Comparison of ENCODE assay signal across 11 cellular contexts in the genomic region with DNA sequence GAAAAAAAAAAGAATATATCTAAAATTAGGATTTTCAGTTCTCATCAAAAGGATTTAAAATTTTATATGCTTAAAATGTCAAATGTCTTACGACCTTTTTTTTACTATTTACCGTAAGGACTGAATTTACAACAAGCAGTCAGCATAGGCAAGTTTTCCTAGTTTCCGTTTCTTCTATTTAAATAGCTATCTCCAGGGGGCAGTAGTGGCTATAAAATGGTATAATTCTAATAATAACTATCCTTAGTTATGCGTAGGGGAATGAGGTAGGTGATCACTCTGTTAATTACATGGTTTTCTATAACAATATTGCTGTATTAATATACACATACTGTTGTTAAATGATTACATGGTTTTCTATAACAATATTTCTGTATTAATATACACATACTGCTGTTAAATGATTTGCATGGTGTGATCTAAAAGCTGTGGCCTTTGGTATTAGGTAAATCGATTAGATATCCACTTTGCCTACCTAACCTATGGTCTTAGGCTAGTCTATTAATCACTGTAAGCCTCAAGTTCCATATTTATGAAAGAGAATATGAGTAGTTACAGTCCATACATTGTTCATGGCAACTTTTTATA.
DNase-seq lines count a peak whose midpoint lies in the region; ATAC-seq, FAIRE-seq and TF ChIP-seq lines count a peak whose summit lies in the region.
"Had no signal": no experiment of that assay in that cellular context is flagged by ENCODE, and none has a peak within 500 bp of the region (broad histone marks: within the 10 kb centered on the region; RNA-seq: fewer than 3 reads in every experiment).

No MANE protein-coding gene starts in this region.

- FAIRE-seq in urothelium cell line (lab: Jason Lieb, UNC): no peak

- CTCF ChIA-PET in activated CD8-positive, alpha-beta T cell treated with anti-CD3 and anti-CD28 coated beads for 36 hours (lab: Charles Lee): no interaction called here
- CTCF ChIA-PET in activated CD8-positive, alpha-beta T cell treated with anti-CD3 and anti-CD28 coated beads, Interleukin-2, amount 10 ng/mL, durations not matched to agents 7 days and 5 days (lab: Charles Lee): no interaction called here

- H3K9me3 Mint-ChIP-seq in activated CD8-positive, alpha-beta T cell treated with anti-CD3 and anti-CD28 coated beads for 36 hours: no peaks in the 10 kb centered on the region
- no peaks in the 10 kb centered on the region for H3K9me3 Mint-ChIP-seq in activated CD8-positive, alpha-beta T cell treated with anti-CD3 and anti-CD28 coated beads, Interleukin-2, amount 10 ng/mL, durations not matched to agents 7 days and 5 days (ENCODE audit: insufficient read depth)
- H3K9me3 Mint-ChIP-seq in endothelial cell (ENCODE audit: unreplicated experiment): no peaks in the 10 kb centered on the region

- POLR2A ChIA-PET in activated CD8-positive, alpha-beta T cell treated with anti-CD3 and anti-CD28 coated beads for 36 hours (lab: Charles Lee): no interaction called here
- POLR2A ChIA-PET in activated CD8-positive, alpha-beta T cell treated with anti-CD3 and anti-CD28 coated beads, Interleukin-2, amount 10 ng/mL, durations not matched to agents 7 days and 5 days (lab: Charles Lee): no interaction called here

- no peak for ATAC-seq in activated CD8-positive, alpha-beta T cell treated with anti-CD3 and anti-CD28 coated beads for 36 hours
- no peak for ATAC-seq in activated CD8-positive, alpha-beta T cell treated with anti-CD3 and anti-CD28 coated beads, Interleukin-2, amount 10 ng/mL, durations not matched to agents 7 days and 5 days

- no peak for DNase-seq in activated CD8-positive, alpha-beta T cell treated with anti-CD3 and anti-CD28 coated beads for 36 hours
- no peak for DNase-seq in activated CD8-positive, alpha-beta T cell treated with anti-CD3 and anti-CD28 coated beads, Interleukin-2, amount 10 ng/mL, durations not matched to agents 7 days and 5 days
- DNase-seq in NCI-H526 treated with DMSO at 0.1 percent for 48 hours (lab: John Stamatoyannopoulos, UW) (peak; percentile 4), endothelial cell (ENCODE audit: low spot score) (no peak), urothelium cell line (ENCODE audit: low spot score) (peak; percentile 21), superior temporal gyrus (ENCODE audit: extremely low spot score) (no peak), NCI-H345 treated with DMSO at 0.1 percent for 48 hours (lab: John Stamatoyannopoulos, UW; ENCODE audit: unreplicated experiment) (no peak), NCI-H2227 treated with DMSO at 0.1 percent for 48 hours (lab: John Stamatoyannopoulos, UW) (no peak)
- DNase-seq: activated CD4-positive, alpha-beta T cell treated with anti-CD3 and anti-CD28 coated beads, Interleukin-2, amount 50 U/mL, for 1 hour; activated naive CD4-positive, alpha-beta T cell treated with anti-CD3 and anti-CD28 coated beads, Interleukin-2, amount 50 U/mL, for 16 hours; colonic mucosa had no signal

- intact Hi-C loops in activated CD8-positive, alpha-beta T cell treated with anti-CD3 and anti-CD28 coated beads for 36 hours (cut with micrococcal nuclease): no loop called here

- peak; percentile 15 for TF ChIP-seq CTCF in activated CD8-positive, alpha-beta T cell treated with anti-CD3 and anti-CD28 coated beads for 36 hours (IDR thresholded peaks at IDR 0.05)
- peak; percentile 47 for TF ChIP-seq CTCF in endothelial cell (IDR thresholded peaks at IDR 0.05; ENCODE audit: unreplicated experiment)

- H3K4me1 Mint-ChIP-seq in activated CD8-positive, alpha-beta T cell treated with anti-CD3 and anti-CD28 coated beads for 36 hours (ENCODE audit: low read depth): no peaks in the 10 kb centered on the region
- H3K4me1 Mint-ChIP-seq in activated CD8-positive, alpha-beta T cell treated with anti-CD3 and anti-CD28 coated beads, Interleukin-2, amount 10 ng/mL, durations not matched to agents 7 days and 5 days (ENCODE audit: low read depth): no peaks in the 10 kb centered on the region
- H3K4me1 Mint-ChIP-seq in endothelial cell (ENCODE audit: unreplicated experiment): no peaks in the 10 kb centered on the region

- H3K27ac Mint-ChIP-seq in activated CD8-positive, alpha-beta T cell treated with anti-CD3 and anti-CD28 coated beads for 36 hours: no peak overlapping the region
- H3K27ac Mint-ChIP-seq in activated CD8-positive, alpha-beta T cell treated with anti-CD3 and anti-CD28 coated beads, Interleukin-2, amount 10 ng/mL, durations not matched to agents 7 days and 5 days: no peak overlapping the region
- no peak overlapping the region for H3K27ac Mint-ChIP-seq in endothelial cell (ENCODE audit: unreplicated experiment)

- H3K4me3 Mint-ChIP-seq in activated CD8-positive, alpha-beta T cell treated with anti-CD3 and anti-CD28 coated beads for 36 hours: no peak overlapping the region
- no peak overlapping the region for H3K4me3 Mint-ChIP-seq in activated CD8-positive, alpha-beta T cell treated with anti-CD3 and anti-CD28 coated beads, Interleukin-2, amount 10 ng/mL, durations not matched to agents 7 days and 5 days
- H3K4me3 Mint-ChIP-seq in endothelial cell (ENCODE audit: unreplicated experiment): no peak overlapping the region

- no peaks in the 10 kb centered on the region for H3K36me3 Mint-ChIP-seq in activated CD8-positive, alpha-beta T cell treated with anti-CD3 and anti-CD28 coated beads for 36 hours (ENCODE audit: low read depth)
- H3K36me3 Mint-ChIP-seq in activated CD8-positive, alpha-beta T cell treated with anti-CD3 and anti-CD28 coated beads, Interleukin-2, amount 10 ng/mL, durations not matched to agents 7 days and 5 days (ENCODE audit: low read depth): no peaks in the 10 kb centered on the region
- H3K36me3 Mint-ChIP-seq in endothelial cell (ENCODE audit: low read depth, unreplicated experiment): no peaks in the 10 kb centered on the region

- no peaks in the 10 kb centered on the region for H3K27me3 Mint-ChIP-seq in activated CD8-positive, alpha-beta T cell treated with anti-CD3 and anti-CD28 coated beads for 36 hours
- H3K27me3 Mint-ChIP-seq in activated CD8-positive, alpha-beta T cell treated with anti-CD3 and anti-CD28 coated beads, Interleukin-2, amount 10 ng/mL, durations not matched to agents 7 days and 5 days (ENCODE audit: low read depth): no peaks in the 10 kb centered on the region
- H3K27me3 Mint-ChIP-seq in endothelial cell (ENCODE audit: unreplicated experiment): no peaks in the 10 kb centered on the region

Comparison
In these comparisons a context has a peak if more than half of its experiments do, and no peak if none do; other contexts are left out.
1. DNase-seq: peak in NCI-H526 treated with DMSO at 0.1 percent for 48 hours (single experiment) and urothelium cell line (single experiment); none in activated CD8-positive, alpha-beta T cell treated with anti-CD3 and anti-CD28 coated beads for 36 hours (single experiment), activated CD8-positive, alpha-beta T cell treated with anti-CD3 and anti-CD28 coated beads, Interleukin-2, amount 10 ng/mL, durations not matched to agents 7 days and 5 days (single experiment), endothelial cell (single experiment), superior temporal gyrus (single experiment), NCI-H345 treated with DMSO at 0.1 percent for 48 hours (single experiment) and NCI-H2227 treated with DMSO at 0.1 percent for 48 hours (single experiment).